In the genomic region with DNA sequence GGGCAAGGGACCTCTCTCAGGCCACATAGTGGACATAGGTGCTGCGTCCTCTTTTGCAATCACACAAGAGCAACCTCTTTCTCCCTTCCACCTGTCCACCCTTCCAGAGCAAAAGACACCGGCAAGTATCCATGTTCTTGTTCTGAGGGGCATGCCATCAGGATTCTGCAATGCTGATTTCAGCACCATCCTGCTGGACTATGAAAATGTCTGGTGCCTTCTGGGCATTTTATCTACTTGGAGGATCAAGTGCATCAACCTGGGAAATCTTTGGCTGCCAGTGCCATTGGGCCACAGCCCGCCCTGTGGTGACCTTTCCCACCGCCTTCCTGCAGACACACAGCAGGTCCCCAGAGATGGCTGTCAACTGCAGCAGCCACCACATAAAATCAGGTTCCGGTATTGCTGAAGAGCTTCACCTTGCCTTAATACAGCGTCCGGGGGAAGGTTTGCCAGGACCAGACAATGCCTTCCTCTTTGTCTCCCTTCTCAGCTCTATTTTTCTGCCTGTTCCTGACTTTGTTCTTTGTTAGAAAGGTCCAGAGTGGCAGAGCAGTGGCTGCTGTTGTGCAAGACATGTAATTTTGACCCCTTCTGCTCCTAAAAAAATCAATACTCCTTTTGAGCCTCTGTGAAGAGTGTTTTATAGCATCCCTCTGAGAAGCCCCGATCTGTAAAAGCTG, we compare ENCODE assay signal across 2 cellular contexts.
TF ChIP-seq lines count a peak whose summit lies in the region.

No MANE protein-coding gene starts in this region.

TF ChIP-seq in A549, 52 proteins besides CTCF, POLR2A, EP300 and RAD21 (continued from another document):
- TF ChIP-seq, protein P1, sequence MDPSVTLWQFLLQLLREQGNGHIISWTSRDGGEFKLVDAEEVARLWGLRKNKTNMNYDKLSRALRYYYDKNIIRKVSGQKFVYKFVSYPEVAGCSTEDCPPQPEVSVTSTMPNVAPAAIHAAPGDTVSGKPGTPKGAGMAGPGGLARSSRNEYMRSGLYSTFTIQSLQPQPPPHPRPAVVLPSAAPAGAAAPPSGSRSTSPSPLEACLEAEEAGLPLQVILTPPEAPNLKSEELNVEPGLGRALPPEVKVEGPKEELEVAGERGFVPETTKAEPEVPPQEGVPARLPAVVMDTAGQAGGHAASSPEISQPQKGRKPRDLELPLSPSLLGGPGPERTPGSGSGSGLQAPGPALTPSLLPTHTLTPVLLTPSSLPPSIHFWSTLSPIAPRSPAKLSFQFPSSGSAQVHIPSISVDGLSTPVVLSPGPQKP (IDR thresholded peaks at IDR 0.05; ENCODE audit: low read depth, low read length): no peak
- no peak for TF ChIP-seq FOSB (CRISPR knock-in tag; IDR thresholded peaks at IDR 0.05)
- TF ChIP-seq, protein P2, sequence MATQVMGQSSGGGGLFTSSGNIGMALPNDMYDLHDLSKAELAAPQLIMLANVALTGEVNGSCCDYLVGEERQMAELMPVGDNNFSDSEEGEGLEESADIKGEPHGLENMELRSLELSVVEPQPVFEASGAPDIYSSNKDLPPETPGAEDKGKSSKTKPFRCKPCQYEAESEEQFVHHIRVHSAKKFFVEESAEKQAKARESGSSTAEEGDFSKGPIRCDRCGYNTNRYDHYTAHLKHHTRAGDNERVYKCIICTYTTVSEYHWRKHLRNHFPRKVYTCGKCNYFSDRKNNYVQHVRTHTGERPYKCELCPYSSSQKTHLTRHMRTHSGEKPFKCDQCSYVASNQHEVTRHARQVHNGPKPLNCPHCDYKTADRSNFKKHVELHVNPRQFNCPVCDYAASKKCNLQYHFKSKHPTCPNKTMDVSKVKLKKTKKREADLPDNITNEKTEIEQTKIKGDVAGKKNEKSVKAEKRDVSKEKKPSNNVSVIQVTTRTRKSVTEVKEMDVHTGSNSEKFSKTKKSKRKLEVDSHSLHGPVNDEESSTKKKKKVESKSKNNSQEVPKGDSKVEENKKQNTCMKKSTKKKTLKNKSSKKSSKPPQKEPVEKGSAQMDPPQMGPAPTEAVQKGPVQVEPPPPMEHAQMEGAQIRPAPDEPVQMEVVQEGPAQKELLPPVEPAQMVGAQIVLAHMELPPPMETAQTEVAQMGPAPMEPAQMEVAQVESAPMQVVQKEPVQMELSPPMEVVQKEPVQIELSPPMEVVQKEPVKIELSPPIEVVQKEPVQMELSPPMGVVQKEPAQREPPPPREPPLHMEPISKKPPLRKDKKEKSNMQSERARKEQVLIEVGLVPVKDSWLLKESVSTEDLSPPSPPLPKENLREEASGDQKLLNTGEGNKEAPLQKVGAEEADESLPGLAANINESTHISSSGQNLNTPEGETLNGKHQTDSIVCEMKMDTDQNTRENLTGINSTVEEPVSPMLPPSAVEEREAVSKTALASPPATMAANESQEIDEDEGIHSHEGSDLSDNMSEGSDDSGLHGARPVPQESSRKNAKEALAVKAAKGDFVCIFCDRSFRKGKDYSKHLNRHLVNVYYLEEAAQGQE (IDR thresholded peaks at IDR 0.05): 0 out of 2 replicates have a peak, but pooled peaks have one; percentile 27
- no peak for TF ChIP-seq HOXB13 (CRISPR knock-in tag; IDR thresholded peaks at IDR 0.05; ENCODE audit: low read depth)

TF ChIP-seq in HepG2, 621 proteins besides CTCF, POLR2A, EP300 and RAD21 (continued from another document):
- TF ChIP-seq, protein P2 (IDR thresholded peaks at IDR 0.05; ENCODE audit: borderline replicate concordance in 1 of 2, low read depth in 1 of 2, low read length in 2 of 2): peak in 1 of 2 experiments; percentile 60; a peak in 2 of 4 replicates
- TF ChIP-seq SOX13 (IDR thresholded peaks at IDR 0.05): no peak
- 0 out of 4 replicates have a peak, but pooled peaks of 1 of the 2 experiments have one; percentile 36 for TF ChIP-seq SOX13 (CRISPR knock-in tag; conservative IDR thresholded peaks at IDR 0.05 in 1 of 2, IDR thresholded peaks at IDR 0.05 in 1 of 2)
- TF ChIP-seq ONECUT2 (CRISPR knock-in tag; IDR thresholded peaks at IDR 0.05): 0 out of 2 replicates have a peak, but pooled peaks have one; percentile 50
- TF ChIP-seq HNRNPH1 (optimal IDR thresholded peaks at IDR 0.05; ENCODE audit: low read depth, low read length): no peak
- no peak for TF ChIP-seq SP4 (CRISPR knock-in tag; IDR thresholded peaks at IDR 0.05)
- 0 out of 2 replicates have a peak, but pooled peaks have one; percentile 20 for TF ChIP-seq SOX5 (CRISPR knock-in tag; IDR thresholded peaks at IDR 0.05; ENCODE audit: borderline replicate concordance)
- TF ChIP-seq, protein P3, sequence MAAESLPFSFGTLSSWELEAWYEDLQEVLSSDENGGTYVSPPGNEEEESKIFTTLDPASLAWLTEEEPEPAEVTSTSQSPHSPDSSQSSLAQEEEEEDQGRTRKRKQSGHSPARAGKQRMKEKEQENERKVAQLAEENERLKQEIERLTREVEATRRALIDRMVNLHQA (CRISPR knock-in tag; IDR thresholded peaks at IDR 0.05): no peak
- TF ChIP-seq SOX6 (IDR thresholded peaks at IDR 0.05): no peak
- TF ChIP-seq SOX6 (CRISPR knock-in tag; IDR thresholded peaks at IDR 0.05): peak; percentile 62
- TF ChIP-seq, protein P4, sequence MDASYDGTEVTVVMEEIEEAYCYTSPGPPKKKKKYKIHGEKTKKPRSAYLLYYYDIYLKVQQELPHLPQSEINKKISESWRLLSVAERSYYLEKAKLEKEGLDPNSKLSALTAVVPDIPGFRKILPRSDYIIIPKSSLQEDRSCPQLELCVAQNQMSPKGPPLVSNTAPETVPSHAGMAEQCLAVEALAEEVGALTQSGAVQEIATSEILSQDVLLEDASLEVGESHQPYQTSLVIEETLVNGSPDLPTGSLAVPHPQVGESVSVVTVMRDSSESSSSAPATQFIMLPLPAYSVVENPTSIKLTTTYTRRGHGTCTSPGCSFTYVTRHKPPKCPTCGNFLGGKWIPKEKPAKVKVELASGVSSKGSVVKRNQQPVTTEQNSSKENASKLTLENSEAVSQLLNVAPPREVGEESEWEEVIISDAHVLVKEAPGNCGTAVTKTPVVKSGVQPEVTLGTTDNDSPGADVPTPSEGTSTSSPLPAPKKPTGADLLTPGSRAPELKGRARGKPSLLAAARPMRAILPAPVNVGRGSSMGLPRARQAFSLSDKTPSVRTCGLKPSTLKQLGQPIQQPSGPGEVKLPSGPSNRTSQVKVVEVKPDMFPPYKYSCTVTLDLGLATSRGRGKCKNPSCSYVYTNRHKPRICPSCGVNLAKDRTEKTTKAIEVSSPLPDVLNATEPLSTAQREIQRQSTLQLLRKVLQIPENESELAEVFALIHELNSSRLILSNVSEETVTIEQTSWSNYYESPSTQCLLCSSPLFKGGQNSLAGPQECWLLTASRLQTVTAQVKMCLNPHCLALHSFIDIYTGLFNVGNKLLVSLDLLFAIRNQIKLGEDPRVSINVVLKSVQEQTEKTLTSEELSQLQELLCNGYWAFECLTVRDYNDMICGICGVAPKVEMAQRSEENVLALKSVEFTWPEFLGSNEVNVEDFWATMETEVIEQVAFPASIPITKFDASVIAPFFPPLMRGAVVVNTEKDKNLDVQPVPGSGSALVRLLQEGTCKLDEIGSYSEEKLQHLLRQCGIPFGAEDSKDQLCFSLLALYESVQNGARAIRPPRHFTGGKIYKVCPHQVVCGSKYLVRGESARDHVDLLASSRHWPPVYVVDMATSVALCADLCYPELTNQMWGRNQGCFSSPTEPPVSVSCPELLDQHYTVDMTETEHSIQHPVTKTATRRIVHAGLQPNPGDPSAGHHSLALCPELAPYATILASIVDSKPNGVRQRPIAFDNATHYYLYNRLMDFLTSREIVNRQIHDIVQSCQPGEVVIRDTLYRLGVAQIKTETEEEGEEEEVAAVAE (CRISPR knock-in tag; IDR thresholded peaks at IDR 0.05; ENCODE audit: borderline replicate concordance): no peak
- TF ChIP-seq CEBPB (IDR thresholded peaks at IDR 0.05; ENCODE audit: borderline replicate concordance, low read depth, low read length): peak; percentile 25; the same call in 1 of the 2 replicates
TF ChIP-seq in HepG2: peak in this region for 6.
